ENCODE assay signal across 15 cellular contexts in genomic region chr4:40231464-40231863, GRCh38. TPM values are rescaled to one million over a fixed set of nuclear protein-coding genes. Genes with fewer than 3 reads are reported as not detected.
A peak's percentile ranks its signal among the peaks of the same experiment; 100 is the strongest.
DNase-seq lines count a peak whose midpoint lies in the region; ATAC-seq and TF ChIP-seq lines count a peak whose summit lies in the region.
"Had no signal": no experiment of that assay in that cellular context is flagged by ENCODE, and none has a peak within 500 bp of the region (broad histone marks: within the 10 kb centered on the region; RNA-seq: fewer than 3 reads in every experiment).

No MANE protein-coding gene starts in this region.

- H3K27ac Mint-ChIP-seq in activated naive CD4-positive, alpha-beta T cell treated with anti-CD3 and anti-CD28 coated beads for 36 hours, result peak overlapping the region; percentile 89
- peak overlapping the region; percentile 97 for H3K27ac Mint-ChIP-seq in activated naive CD8-positive, alpha-beta T cell treated with anti-CD3 and anti-CD28 coated beads, Interleukin-2, amount 50 U/mL, for 24 hours

- peaks cover 91% of the 10 kb centered on the region for H3K4me1 Mint-ChIP-seq in activated naive CD4-positive, alpha-beta T cell treated with anti-CD3 and anti-CD28 coated beads for 36 hours (ENCODE audit: low read depth)
- H3K4me1 Mint-ChIP-seq in activated naive CD8-positive, alpha-beta T cell treated with anti-CD3 and anti-CD28 coated beads, Interleukin-2, amount 50 U/mL, for 24 hours, result peaks cover 93% of the 10 kb centered on the region

- CTCF ChIA-PET in activated naive CD4-positive, alpha-beta T cell treated with anti-CD3 and anti-CD28 coated beads for 36 hours (lab: Charles Lee), result interaction anchor here (0.5 to 5.6 kb wide), 13 partner anchors 11 to 186 kb away, joined by 3 to 36 read pairs (median 4); no protein-coding TSS in a partner anchor
- CTCF ChIA-PET in Panc1 (lab: Charles Lee), result interaction anchor here (0.6 kb wide), 1 partner anchor 16 kb away, joined by 5 read pairs; no protein-coding TSS in a partner anchor

- POLR2A ChIA-PET in Panc1 (lab: Charles Lee), result interaction anchor here (0.5 to 0.7 kb wide), 4 partner anchors 12 to 43 kb away, joined by 3 to 14 read pairs (median 6); no protein-coding TSS in a partner anchor

- peaks cover 48% of the 10 kb centered on the region for H3K36me3 Mint-ChIP-seq in activated naive CD4-positive, alpha-beta T cell treated with anti-CD3 and anti-CD28 coated beads for 36 hours (ENCODE audit: low read depth)
- peaks cover 66% of the 10 kb centered on the region for H3K36me3 Mint-ChIP-seq in activated naive CD8-positive, alpha-beta T cell treated with anti-CD3 and anti-CD28 coated beads, Interleukin-2, amount 50 U/mL, for 24 hours (ENCODE audit: low read depth)

- H3K4me1 ChIP-seq in Panc1 (ENCODE audit: control insufficient read depth, insufficient read depth, low read length), result no peaks in the 10 kb centered on the region
- H3K4me1 ChIP-seq: adrenal gland, parathyroid adenoma had no signal

- BruUV-seq in Panc1 (replicated peaks; lab: Mats Ljungman, UMichigan), result no TSS peak

- H3K27me3 Mint-ChIP-seq in activated naive CD4-positive, alpha-beta T cell treated with anti-CD3 and anti-CD28 coated beads for 36 hours (ENCODE audit: low read depth), result no peaks in the 10 kb centered on the region
- H3K27me3 Mint-ChIP-seq in activated naive CD8-positive, alpha-beta T cell treated with anti-CD3 and anti-CD28 coated beads, Interleukin-2, amount 50 U/mL, for 24 hours, result peaks cover 2% of the 10 kb centered on the region

- in situ Hi-C loops in Panc1 (cut with HindIII; ENCODE audit: low pct_unique_long_range_greater_than_20kb, low sequenced_read_pairs), result no loop called here

- no peaks in the 10 kb centered on the region for H3K9me3 ChIP-seq in Panc1 (ENCODE audit: control insufficient read depth, insufficient read depth, low read depth, low read length)
- H3K9me3 ChIP-seq: adrenal gland had no signal

- H3K27me3 ChIP-seq in Panc1 (ENCODE audit: control insufficient read depth, insufficient read depth, low read length), result no peaks in the 10 kb centered on the region
- H3K27me3 ChIP-seq: adrenal gland had no signal

- no peak for ATAC-seq in Panc1
- no peak for ATAC-seq in activated naive CD8-positive, alpha-beta T cell treated with anti-CD3 and anti-CD28 coated beads, Interleukin-2, amount 50 U/mL, for 24 hours
- ATAC-seq in HG02885 (IDR thresholded peaks at IDR 0.05; ENCODE audit: poor library complexity, unreplicated experiment), result no peak
- ATAC-seq in HG03135 (IDR thresholded peaks at IDR 0.05; ENCODE audit: unreplicated experiment), result no peak

- intact Hi-C loops in activated naive CD4-positive, alpha-beta T cell treated with anti-CD3 and anti-CD28 coated beads for 36 hours (cut with micrococcal nuclease), result loop anchor here (1.0 kb wide), 1 partner anchor 81 kb away; no protein-coding TSS in a partner anchor
- intact Hi-C loops in Panc1 (cut with micrococcal nuclease; ENCODE audit: unreplicated experiment), result no loop called here

- H3K9me3 Mint-ChIP-seq in activated naive CD4-positive, alpha-beta T cell treated with anti-CD3 and anti-CD28 coated beads for 36 hours, result no peaks in the 10 kb centered on the region
- H3K9me3 Mint-ChIP-seq in activated naive CD8-positive, alpha-beta T cell treated with anti-CD3 and anti-CD28 coated beads, Interleukin-2, amount 50 U/mL, for 24 hours, result no peaks in the 10 kb centered on the region

- H3K36me3 ChIP-seq in Panc1 (ENCODE audit: control insufficient read depth, insufficient read depth, low read length), result no peaks in the 10 kb centered on the region
- H3K36me3 ChIP-seq: adrenal gland had no signal

- DNase-seq in activated naive CD4-positive, alpha-beta T cell treated with anti-CD3 and anti-CD28 coated beads for 36 hours, result no peak
- DNase-seq in activated naive CD4-positive, alpha-beta T cell treated with Interleukin-2 at 50 U/mL for 16 hours, result no peak
- DNase-seq in Panc1 (ENCODE audit: low read depth, low spot score) (no peak), KG1 (lab: John Stamatoyannopoulos, UW) (no peak)
- no peak for DNase-seq in activated naive CD8-positive, alpha-beta T cell treated with anti-CD3 and anti-CD28 coated beads, Interleukin-2, amount 50 U/mL, for 24 hours
- peak; percentile 50 for DNase-seq in stimulated activated CD8-positive, alpha-beta memory T cell treated with anti-CD3 and anti-CD28 coated beads, Interleukin-4, amount 100 ng/mL, for 48 hours
- DNase-seq: adrenal gland, Kasumi-1, NCI-H146, NCI-H446, PC-9 had no signal

- H3K4me3 ChIP-seq in Panc1 (ENCODE audit: low read depth in 2 of 2, low read length in 2 of 2), result no peak overlapping the region
- H3K4me3 ChIP-seq: adrenal gland, PC-9 had no signal

- TF ChIP-seq CTCF in Panc1 (IDR thresholded peaks at IDR 0.05), result no peak

- H3K4me3 Mint-ChIP-seq in activated naive CD4-positive, alpha-beta T cell treated with anti-CD3 and anti-CD28 coated beads for 36 hours, result peak overlapping the region; percentile 49
- peak overlapping the region; percentile 72 for H3K4me3 Mint-ChIP-seq in activated naive CD8-positive, alpha-beta T cell treated with anti-CD3 and anti-CD28 coated beads, Interleukin-2, amount 50 U/mL, for 24 hours

- peak overlapping the region; percentile 18; the same call in 1 of the 2 replicates for H3K27ac ChIP-seq in Panc1 (ENCODE audit: low read length)
- H3K27ac ChIP-seq: adrenal gland, parathyroid adenoma, PC-9 had no signal

RNA-seq across cellular contexts. Expression of gene RHOH, which starts 34.6 kb away (rescaled TPM):
- 10 to 100 TPM; 87.5 to 92.7 TPM for total RNA-seq in activated naive CD4-positive, alpha-beta T cell treated with anti-CD3 and anti-CD28 coated beads for 36 hours
- total RNA-seq in Panc1 (2021; ENCODE audit: unreplicated experiment), result 1.2 TPM
- 0.29 TPM for polyA plus RNA-seq in Panc1 (2012; ENCODE audit: insufficient read length)
- total RNA-seq: chondrocyte, PC-9 had no signal

Comparison
In these comparisons a context has a peak if more than half of its experiments do, and no peak if none do; other contexts are left out.
1. RNA of gene RHOH, which starts 34.6 kb away (total RNA-seq): 87.5 to 92.7 TPM in activated naive CD4-positive, alpha-beta T cell treated with anti-CD3 and anti-CD28 coated beads for 36 hours; 1.2 TPM in Panc1 (single experiment); every median in the first group is over 10 times any median in the second.